22 cellular contexts compared by ENCODE assay signal in the genomic region with DNA sequence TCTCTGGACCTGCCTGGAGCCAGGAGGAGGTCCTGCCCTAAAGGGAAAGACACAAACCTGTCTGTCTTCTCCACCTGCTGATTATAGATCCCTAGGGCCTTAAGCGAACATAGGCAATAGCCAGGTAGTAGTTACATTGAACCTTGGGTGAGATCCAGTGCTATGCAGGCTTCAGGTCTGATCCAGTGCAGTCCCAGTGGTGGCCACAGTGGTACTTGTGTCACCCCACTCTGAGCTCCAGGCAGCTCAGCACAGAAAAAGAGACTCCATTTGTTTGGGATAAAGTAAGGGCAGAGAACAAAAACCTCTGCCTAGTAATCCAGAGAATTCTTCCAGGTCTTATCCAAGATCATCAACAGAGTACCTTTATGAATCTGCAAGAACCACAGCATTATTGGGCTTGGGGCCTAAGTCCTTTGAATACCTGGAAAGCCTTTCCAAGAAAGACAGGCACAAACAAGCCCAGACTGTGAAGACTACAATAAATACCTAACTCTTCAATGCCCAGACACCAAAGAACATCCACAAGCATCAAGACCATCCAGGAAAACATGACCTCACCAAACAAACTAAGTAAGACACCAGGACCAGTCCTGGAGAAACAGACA.
"Had no signal": no experiment of that assay in that cellular context is flagged by ENCODE, and none has a peak within 500 bp of the region (broad histone marks: within the 10 kb centered on the region; RNA-seq: fewer than 3 reads in every experiment).

No MANE protein-coding gene starts in this region.

- H3K27ac ChIP-seq: adrenal gland, heart right ventricle, left ventricle myocardium inferior, ovary, psoas muscle, suprapubic skin, transverse colon had no signal

- H3K27ac Mint-ChIP-seq: activated CD4-positive, alpha-beta T cell treated with anti-CD3 and anti-CD28 coated beads, Interleukin-2, amount 10 ng/mL, durations not matched to agents 7 days and 5 days; naive thymus-derived CD8-positive, alpha-beta T cell; T-helper 1 cell treated with Interleukin-12 subunit alpha and Interleukin-12 subunit beta and Interleukin-4 antibody, amounts not matched to agents 30 μg/mL and 1 μg/mL, for 36 hours had no signal

- DNase-seq: activated CD4-positive, alpha-beta T cell treated with anti-CD3 and anti-CD28 coated beads, Interleukin-2, amount 10 ng/mL, durations not matched to agents 7 days and 5 days; activated CD8-positive, alpha-beta memory T cell treated with anti-CD3 and anti-CD28 coated beads for 24 hours; activated CD8-positive, alpha-beta memory T cell treated with anti-CD3 and anti-CD28 coated beads, Interleukin-2, amount 50 U/mL, for 48 hours; activated effector memory CD4-positive, alpha-beta T cell treated with anti-CD3 and anti-CD28 coated beads, Interleukin-2, amount 50 U/mL, for 16 hours; activated naive CD4-positive, alpha-beta T cell treated with anti-CD3 and anti-CD28 coated beads, Interleukin-2, amount 50 U/mL, for 16 hours; activated T-cell treated with anti-CD3 and anti-CD28 coated beads, Interleukin-2, amount 50 U/mL, for 48 hours; adrenal gland; heart right ventricle; kidney glomerular epithelial cell; left ventricle myocardium inferior; naive thymus-derived CD8-positive, alpha-beta T cell; ovary; psoas muscle; right cardiac atrium; stimulated activated CD4-positive, alpha-beta T cell treated with anti-CD3 and anti-CD28 coated beads, Interleukin-4, amount 100 ng/mL, for 1 hour; stimulated activated naive CD8-positive, alpha-beta T cell treated with anti-CD3 and anti-CD28 coated beads, Interleukin-15, amount 100 ng/mL, for 72 hours; transverse colon had no signal

- H3K4me3 Mint-ChIP-seq: activated CD4-positive, alpha-beta T cell treated with anti-CD3 and anti-CD28 coated beads, Interleukin-2, amount 10 ng/mL, durations not matched to agents 7 days and 5 days; naive thymus-derived CD8-positive, alpha-beta T cell; stimulated activated naive CD8-positive, alpha-beta T cell treated with anti-CD3 and anti-CD28 coated beads, Interleukin-15, amount 100 ng/mL, for 72 hours; T-helper 1 cell treated with Interleukin-12 subunit alpha and Interleukin-12 subunit beta and Interleukin-4 antibody, amounts not matched to agents 30 μg/mL and 1 μg/mL, for 36 hours had no signal

- H3K4me3 ChIP-seq: adrenal gland, heart right ventricle, left ventricle myocardium inferior, ovary, psoas muscle, smooth muscle cell, suprapubic skin, transverse colon had no signal

- H3K36me3 ChIP-seq: adrenal gland, heart right ventricle, left ventricle myocardium inferior, ovary, suprapubic skin, transverse colon had no signal

- H3K4me1 ChIP-seq: adrenal gland, heart right ventricle, left ventricle myocardium inferior, transverse colon had no signal

- H3K4me1 Mint-ChIP-seq: activated CD4-positive, alpha-beta T cell treated with anti-CD3 and anti-CD28 coated beads, Interleukin-2, amount 10 ng/mL, durations not matched to agents 7 days and 5 days; naive thymus-derived CD8-positive, alpha-beta T cell; stimulated activated naive CD8-positive, alpha-beta T cell treated with anti-CD3 and anti-CD28 coated beads, Interleukin-15, amount 100 ng/mL, for 72 hours had no signal

- H3K27me3 ChIP-seq: adrenal gland, heart right ventricle, ovary, suprapubic skin, transverse colon had no signal

- H3K9me3 ChIP-seq: adrenal gland, ovary, suprapubic skin had no signal

- H3K27me3 Mint-ChIP-seq: activated CD4-positive, alpha-beta T cell treated with anti-CD3 and anti-CD28 coated beads, Interleukin-2, amount 10 ng/mL, durations not matched to agents 7 days and 5 days; naive thymus-derived CD8-positive, alpha-beta T cell; stimulated activated naive CD8-positive, alpha-beta T cell treated with anti-CD3 and anti-CD28 coated beads, Interleukin-15, amount 100 ng/mL, for 72 hours had no signal

- ATAC-seq: activated CD4-positive, CD25-positive, alpha-beta regulatory T cell treated with anti-CD3 and anti-CD28 coated beads, Interleukin-2, amount 50 U/mL, for 24 hours; heart right ventricle; naive thymus-derived CD8-positive, alpha-beta T cell; psoas muscle; right cardiac atrium; stimulated activated naive CD8-positive, alpha-beta T cell treated with anti-CD3 and anti-CD28 coated beads, Interleukin-15, amount 100 ng/mL, for 72 hours had no signal

- FAIRE-seq: astrocyte had no signal

- H3K9me3 Mint-ChIP-seq: activated CD4-positive, alpha-beta T cell treated with anti-CD3 and anti-CD28 coated beads, Interleukin-2, amount 10 ng/mL, durations not matched to agents 7 days and 5 days; T-helper 1 cell treated with Interleukin-12 subunit alpha and Interleukin-12 subunit beta and Interleukin-4 antibody, amounts not matched to agents 30 μg/mL and 1 μg/mL, for 36 hours had no signal

- H3K4me2 ChIP-seq: smooth muscle cell had no signal
